17 cellular contexts compared by ENCODE assay signal in the genomic region with DNA sequence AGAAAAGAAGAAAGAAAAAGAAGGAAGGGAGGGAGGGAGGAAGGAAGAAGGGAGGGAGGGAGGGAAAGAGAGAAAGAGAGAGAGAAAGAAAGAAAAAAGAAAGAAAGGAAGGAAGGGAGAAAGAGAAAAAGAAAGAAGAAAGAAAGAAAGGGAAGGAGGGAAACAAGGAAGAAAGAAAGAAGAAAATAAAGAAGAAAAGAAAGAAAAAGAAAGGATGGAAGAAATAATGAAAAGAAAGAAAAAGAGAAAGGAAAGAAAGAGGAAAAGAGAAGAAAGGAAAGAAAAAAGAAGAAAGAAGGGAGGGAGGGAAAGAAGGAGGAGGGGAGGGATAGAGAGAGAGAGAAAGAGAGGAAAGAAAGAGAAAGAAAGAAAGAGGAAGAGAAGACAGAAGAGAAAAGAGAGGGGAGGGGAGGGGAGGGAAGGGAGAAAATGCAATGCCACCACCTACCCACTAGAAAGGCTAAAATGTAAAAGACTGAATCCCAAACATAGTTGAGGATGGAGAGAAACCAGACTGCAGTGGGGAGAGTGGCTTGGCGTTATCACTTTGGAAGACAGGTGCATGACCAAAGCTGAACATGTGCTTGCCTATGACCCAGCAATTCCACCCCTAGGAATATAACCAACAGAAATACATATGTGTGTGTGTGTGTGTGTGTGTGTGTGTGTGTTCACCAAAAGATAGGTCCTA.
"Had no signal": no experiment of that assay in that cellular context is flagged by ENCODE, and none has a peak within 500 bp of the region (broad histone marks: within the 10 kb centered on the region; RNA-seq: fewer than 3 reads in every experiment).

No MANE protein-coding gene starts in this region.

- H3K4me1 Mint-ChIP-seq: endodermal cell had no signal

- H3K4me3 Mint-ChIP-seq: brain; endodermal cell; nephron; T-helper 2 cell treated with Interferon-gamma antibody and Interleukin-4, amounts not matched to agents 5 μg/mL and 100 μg/mL, for 36 hours had no signal

- H3K27ac Mint-ChIP-seq: brain; endodermal cell; T-helper 2 cell treated with Interferon-gamma antibody and Interleukin-4, amounts not matched to agents 5 μg/mL and 100 μg/mL, for 36 hours had no signal

- DNase-seq: activated CD4-positive, alpha-beta T cell treated with anti-CD3 and anti-CD28 coated beads for 1 hour; activated CD4-positive, alpha-beta T cell treated with anti-CD3 and anti-CD28 coated beads, Interleukin-2, amount 50 U/mL, for 48 hours; activated naive CD4-positive, alpha-beta T cell treated with anti-CD3 and anti-CD28 coated beads, Interleukin-2, amount 50 U/mL, for 16 hours; amygdala; cerebellar nuclear complex; dermis blood vessel endothelial cell; endodermal cell; hypothalamus; left cardiac atrium; stimulated activated CD4-positive, alpha-beta T cell treated with anti-CD3 and anti-CD28 coated beads, Interleukin-15, amount 100 ng/mL, for 24 hours; stimulated activated CD4-positive, alpha-beta T cell treated with anti-CD3 and anti-CD28 coated beads, Interleukin-4, amount 100 ng/mL, for 4 hours; thyroid gland; uterus had no signal

- H3K36me3 Mint-ChIP-seq: brain had no signal

- H3K9me3 Mint-ChIP-seq: endodermal cell; T-helper 2 cell treated with Interferon-gamma antibody and Interleukin-4, amounts not matched to agents 5 μg/mL and 100 μg/mL, for 36 hours had no signal

- ATAC-seq: esophagus mucosa, left cardiac atrium had no signal
